ENCODE assay signal across 20 cellular contexts in genomic region chr17:82977586-82977985, GRCh38.
"Had no signal": no experiment of that assay in that cellular context is flagged by ENCODE, and none has a peak within 500 bp of the region (broad histone marks: within the 10 kb centered on the region; RNA-seq: fewer than 3 reads in every experiment).

No MANE protein-coding gene starts in this region.

- DNase-seq: activated CD4-positive, alpha-beta T cell treated with anti-CD3 and anti-CD28 coated beads for 1 hour; activated CD4-positive, alpha-beta T cell treated with anti-CD3 and anti-CD28 coated beads, Interleukin-2, amount 50 U/mL, for 48 hours; activated effector memory CD4-positive, alpha-beta T cell treated with Interleukin-2 at 50 U/mL for 16 hours; activated naive CD4-positive, alpha-beta T cell treated with anti-CD3 and anti-CD28 coated beads for 36 hours; activated T-cell treated with anti-CD3 and anti-CD28 coated beads, Interleukin-2, amount 50 U/mL, for 48 hours; anterior cingulate cortex; body of pancreas; effector CD8-positive, alpha-beta T cell; foreskin keratinocyte; midbrain; natural killer cell; pancreas; psoas muscle; stimulated activated CD4-positive, alpha-beta T cell treated with anti-CD3 and anti-CD28 coated beads, Interleukin-1b, Interleukin-23, amount 100 ng/mL, for 48 hours; stimulated activated naive CD8-positive, alpha-beta T cell treated with anti-CD3 and anti-CD28 coated beads, Interleukin-15, amount 100 ng/mL, for 72 hours; uterus had no signal

- H3K36me3 ChIP-seq: pancreas, right atrium auricular region, tibial nerve, uterus had no signal

- H3K36me3 Mint-ChIP-seq: natural killer cell had no signal

- H3K4me3 Mint-ChIP-seq: activated naive CD4-positive, alpha-beta T cell treated with anti-CD3 and anti-CD28 coated beads for 36 hours; natural killer cell had no signal

- H3K27me3 Mint-ChIP-seq: stimulated activated naive CD8-positive, alpha-beta T cell treated with anti-CD3 and anti-CD28 coated beads, Interleukin-15, amount 100 ng/mL, for 72 hours had no signal

- H3K27me3 ChIP-seq: body of pancreas, foreskin keratinocyte, hepatocyte, pancreas, right atrium auricular region, tibial nerve, uterus had no signal

- H3K9me3 Mint-ChIP-seq: activated naive CD4-positive, alpha-beta T cell treated with anti-CD3 and anti-CD28 coated beads for 36 hours; natural killer cell; stimulated activated naive CD8-positive, alpha-beta T cell treated with anti-CD3 and anti-CD28 coated beads, Interleukin-15, amount 100 ng/mL, for 72 hours; T-helper 2 cell treated with Interferon-gamma antibody and Interleukin-4, amounts not matched to agents 5 μg/mL and 100 μg/mL, for 36 hours had no signal

- ATAC-seq: body of pancreas; foreskin keratinocyte; natural killer cell; pancreas; psoas muscle; stimulated activated naive CD8-positive, alpha-beta T cell treated with anti-CD3 and anti-CD28 coated beads, Interleukin-15, amount 100 ng/mL, for 72 hours had no signal

- H3K27ac ChIP-seq: body of pancreas, foreskin keratinocyte, hepatocyte, pancreas, psoas muscle, right atrium auricular region, tibial nerve, uterus had no signal

- H3K4me1 ChIP-seq: foreskin keratinocyte, pancreas, psoas muscle, right atrium auricular region, tibial nerve, uterus had no signal

- H3K9me3 ChIP-seq: body of pancreas, pancreas, psoas muscle, right atrium auricular region, tibial nerve, uterus had no signal

- H3K27ac Mint-ChIP-seq: activated naive CD4-positive, alpha-beta T cell treated with anti-CD3 and anti-CD28 coated beads for 36 hours had no signal

- H3K4me3 ChIP-seq: body of pancreas, hepatocyte, pancreas, psoas muscle, right atrium auricular region, tibial nerve, uterus had no signal
